ENCODE assay signal across 12 cellular contexts in genomic region chr13:101875717-101876393, GRCh38.
A peak's percentile ranks its signal among the peaks of the same experiment; 100 is the strongest.
DNase-seq lines count a peak whose midpoint lies in the region; ATAC-seq and TF ChIP-seq lines count a peak whose summit lies in the region.
"Had no signal": no experiment of that assay in that cellular context is flagged by ENCODE, and none has a peak within 500 bp of the region (broad histone marks: within the 10 kb centered on the region; RNA-seq: fewer than 3 reads in every experiment).

No MANE protein-coding gene starts in this region.

- WGBS in hepatocyte (ENCODE audit: low lambda C conversion rate, missing lambda C conversion rate): 52% methylated on average over 7 of the region's 7 CpGs

- peak; percentile 31 for DNase-seq in Ammon's horn (ENCODE audit: low spot score)
- DNase-seq in NCI-H1436 treated with DMSO at 0.1 percent for 48 hours (lab: John Stamatoyannopoulos, UW): peak; percentile 85
- DNase-seq in SK-MEL-5 (ENCODE audit: low read depth, low spot score): peak; percentile 96
- DNase-seq in hepatocyte (ENCODE audit: low spot score): peak; percentile 41
- DNase-seq in neural progenitor cell (ENCODE audit: low spot score): no peak
- no peak for DNase-seq in ascending aorta (ENCODE audit: low spot score in 2 of 2)
- DNase-seq in upper lobe of right lung: no peak
- DNase-seq: spleen had no signal

- H3K9me2 ChIP-seq in hepatocyte (replicated peaks; ENCODE audit: insufficient read depth): no peaks in the 10 kb centered on the region

- H3K27me3 Mint-ChIP-seq in neural progenitor cell (ENCODE audit: insufficient read depth, low read depth): no peaks in the 10 kb centered on the region

- H3K79me2 ChIP-seq in hepatocyte (no peaks in the 10 kb centered on the region), neural progenitor cell (ENCODE audit: low read depth) (no peaks in the 10 kb centered on the region)

- no peak for ATAC-seq in HG03442 (IDR thresholded peaks at IDR 0.05; ENCODE audit: unreplicated experiment)
- ATAC-seq in upper lobe of right lung: no peak

- H3K4me3 Mint-ChIP-seq in neural progenitor cell: no peak overlapping the region

- H3K9me3 ChIP-seq in hepatocyte (ENCODE audit: low read depth) (no peaks in the 10 kb centered on the region), neural progenitor cell (ENCODE audit: low read depth) (no peaks in the 10 kb centered on the region), ascending aorta (no peaks in the 10 kb centered on the region), upper lobe of right lung (no peaks in the 10 kb centered on the region)
- H3K9me3 ChIP-seq: BLaER1 treated with 17β-estradiol and CSF1 and Interleukin-3, amounts not matched to agents 10 nM and 100 nM; spleen; suprapubic skin had no signal

- no peak overlapping the region for H3K4me3 ChIP-seq in hepatocyte
- no peak overlapping the region for H3K4me3 ChIP-seq in neural progenitor cell
- H3K4me3 ChIP-seq in ascending aorta: no peak overlapping the region
- no peak overlapping the region for H3K4me3 ChIP-seq in upper lobe of right lung
- H3K4me3 ChIP-seq: BLaER1 treated with 17β-estradiol and CSF1 and Interleukin-3, amounts not matched to agents 10 nM and 100 nM; cardiac muscle cell; spleen; suprapubic skin had no signal

- no peaks in the 10 kb centered on the region for H3F3A ChIP-seq in neural progenitor cell (ENCODE audit: low read depth)

- peaks cover 5% of the 10 kb centered on the region for H3K4me1 Mint-ChIP-seq in neural progenitor cell

- H2AFZ ChIP-seq in hepatocyte: no peak overlapping the region
- H2AFZ ChIP-seq in neural progenitor cell (replicated peaks): no peak overlapping the region

- no peak overlapping the region for H3K9ac ChIP-seq in neural progenitor cell
- H3K9ac ChIP-seq: BLaER1 treated with 17β-estradiol and CSF1 and Interleukin-3, amounts not matched to agents 10 nM and 100 nM had no signal

- no peaks in the 10 kb centered on the region for H4K20me1 ChIP-seq in hepatocyte (ENCODE audit: insufficient read depth, poor library complexity, severe bottlenecking)
- H4K20me1 ChIP-seq in neural progenitor cell (ENCODE audit: low read depth): no peaks in the 10 kb centered on the region
- H4K20me1 ChIP-seq: BLaER1 treated with 17β-estradiol and CSF1 and Interleukin-3, amounts not matched to agents 10 nM and 100 nM had no signal

- H3K36me3 ChIP-seq in hepatocyte (replicated peaks; ENCODE audit: insufficient read depth, low read depth) (no peaks in the 10 kb centered on the region), neural progenitor cell (no peaks in the 10 kb centered on the region), ascending aorta (no peaks in the 10 kb centered on the region), upper lobe of right lung (no peaks in the 10 kb centered on the region)
- H3K36me3 ChIP-seq: BLaER1 treated with 17β-estradiol and CSF1 and Interleukin-3, amounts not matched to agents 10 nM and 100 nM; cardiac muscle cell; spleen; suprapubic skin had no signal

- no peak overlapping the region for H3K27ac Mint-ChIP-seq in neural progenitor cell

- no peaks in the 10 kb centered on the region for H3K36me3 Mint-ChIP-seq in neural progenitor cell

- H3K9me3 Mint-ChIP-seq in neural progenitor cell: no peaks in the 10 kb centered on the region

- no peak overlapping the region for H3K27ac ChIP-seq in hepatocyte
- no peak overlapping the region for H3K27ac ChIP-seq in neural progenitor cell
- H3K27ac ChIP-seq in ascending aorta: no peak overlapping the region
- no peak overlapping the region for H3K27ac ChIP-seq in upper lobe of right lung
- H3K27ac ChIP-seq: BLaER1 treated with 17β-estradiol and CSF1 and Interleukin-3, amounts not matched to agents 10 nM and 100 nM; cardiac muscle cell; spleen; suprapubic skin had no signal

- intact Hi-C loops in ascending aorta (cut with DNase I): no loop called here
- intact Hi-C loops in upper lobe of right lung (cut with DNase I): no loop called here

- TF ChIP-seq CTCF in hepatocyte (IDR thresholded peaks at IDR 0.05; ENCODE audit: poor library complexity): no peak
- no peak for TF ChIP-seq CTCF in neural progenitor cell (IDR thresholded peaks at IDR 0.05)
- TF ChIP-seq CTCF in ascending aorta (IDR thresholded peaks at IDR 0.05): no peak
- TF ChIP-seq CTCF in upper lobe of right lung (IDR thresholded peaks at IDR 0.05): no peak

- in situ Hi-C loops in SK-MEL-5 (cut with HindIII; ENCODE audit: low pct_unique_long_range_greater_than_20kb, low sequenced_read_pairs): no loop called here

- H3K27me3 ChIP-seq in hepatocyte (no peaks in the 10 kb centered on the region), neural progenitor cell (no peaks in the 10 kb centered on the region), ascending aorta (no peaks in the 10 kb centered on the region), upper lobe of right lung (no peaks in the 10 kb centered on the region)
- H3K27me3 ChIP-seq: BLaER1 treated with 17β-estradiol and CSF1 and Interleukin-3, amounts not matched to agents 10 nM and 100 nM; cardiac muscle cell; spleen; suprapubic skin had no signal

- H3K4me1 ChIP-seq in hepatocyte (ENCODE audit: insufficient read depth): no peaks in the 10 kb centered on the region
- H3K4me1 ChIP-seq in neural progenitor cell: no peaks in the 10 kb centered on the region
- H3K4me1 ChIP-seq in ascending aorta: no peaks in the 10 kb centered on the region
- H3K4me1 ChIP-seq in upper lobe of right lung: no peaks in the 10 kb centered on the region
- H3K4me1 ChIP-seq: spleen, suprapubic skin had no signal

- H3K4me2 ChIP-seq in hepatocyte (peak overlapping the region; percentile 9), neural progenitor cell (no peak overlapping the region)
- H3K4me2 ChIP-seq: BLaER1 treated with 17β-estradiol and CSF1 and Interleukin-3, amounts not matched to agents 10 nM and 100 nM had no signal

Comparison
In these comparisons a context has a peak if more than half of its experiments do, and no peak if none do; other contexts are left out.
1. DNase-seq: peak in Ammon's horn (single experiment), NCI-H1436 treated with DMSO at 0.1 percent for 48 hours (single experiment), SK-MEL-5 (single experiment) and hepatocyte (single experiment); none in neural progenitor cell (single experiment), ascending aorta (0 of 2) and upper lobe of right lung (single experiment).